1 cellular context compared by ENCODE assay signal in the genomic region with DNA sequence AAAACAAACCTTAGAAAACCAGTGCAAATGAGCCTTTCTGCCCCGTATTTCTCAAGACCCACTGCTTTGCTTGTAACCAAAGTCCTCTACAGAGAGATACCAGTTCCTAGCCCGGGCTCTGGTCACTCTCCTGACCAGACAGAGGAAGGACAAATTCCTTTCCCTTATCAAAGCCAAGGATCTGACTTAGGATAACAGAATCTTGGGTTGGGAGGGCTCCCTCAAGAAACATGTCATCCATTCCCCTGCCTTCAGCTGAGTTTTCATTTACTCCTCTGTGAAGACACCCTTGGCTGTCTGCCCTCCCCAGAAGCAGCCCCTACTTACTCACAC.
TF ChIP-seq lines count a peak whose summit lies in the region.

No MANE protein-coding gene starts in this region.

TF ChIP-seq in GM12878, 131 proteins besides CTCF, POLR2A, EP300 and RAD21 (continued from another document):
- no peak for TF ChIP-seq POLR2AphosphoS2 (IDR thresholded peaks at IDR 0.05; ENCODE audit: low read depth, low read length)
- no peak for TF ChIP-seq MEF2A (IDR thresholded peaks at IDR 0.05; ENCODE audit: insufficient read depth, low read depth, low read length)
- TF ChIP-seq, protein P1, sequence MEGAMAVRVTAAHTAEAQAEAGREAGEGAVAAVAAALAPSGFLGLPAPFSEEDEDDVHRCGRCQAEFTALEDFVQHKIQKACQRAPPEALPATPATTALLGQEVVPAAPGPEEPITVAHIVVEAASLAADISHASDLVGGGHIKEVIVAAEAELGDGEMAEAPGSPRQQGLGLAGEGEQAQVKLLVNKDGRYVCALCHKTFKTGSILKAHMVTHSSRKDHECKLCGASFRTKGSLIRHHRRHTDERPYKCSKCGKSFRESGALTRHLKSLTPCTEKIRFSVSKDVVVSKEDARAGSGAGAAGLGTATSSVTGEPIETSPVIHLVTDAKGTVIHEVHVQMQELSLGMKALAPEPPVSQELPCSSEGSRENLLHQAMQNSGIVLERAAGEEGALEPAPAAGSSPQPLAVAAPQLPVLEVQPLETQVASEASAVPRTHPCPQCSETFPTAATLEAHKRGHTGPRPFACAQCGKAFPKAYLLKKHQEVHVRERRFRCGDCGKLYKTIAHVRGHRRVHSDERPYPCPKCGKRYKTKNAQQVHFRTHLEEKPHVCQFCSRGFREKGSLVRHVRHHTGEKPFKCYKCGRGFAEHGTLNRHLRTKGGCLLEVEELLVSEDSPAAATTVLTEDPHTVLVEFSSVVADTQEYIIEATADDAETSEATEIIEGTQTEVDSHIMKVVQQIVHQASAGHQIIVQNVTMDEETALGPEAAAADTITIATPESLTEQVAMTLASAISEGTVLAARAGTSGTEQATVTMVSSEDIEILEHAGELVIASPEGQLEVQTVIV (IDR thresholded peaks at IDR 0.05; ENCODE audit: borderline replicate concordance, partially characterized antibody) = no peak
- TF ChIP-seq PAX5 (IDR thresholded peaks at IDR 0.05; ENCODE audit: borderline replicate concordance, low read depth, low read length) = no peak
- TF ChIP-seq HDGF (IDR thresholded peaks at IDR 0.05) = no peak
